Comparison of ENCODE assay signal across 8 cellular contexts in genomic region chr7:44307301-44307900, GRCh38. TPM values are rescaled to one million over a fixed set of nuclear protein-coding genes. Genes with fewer than 3 reads are reported as not detected.
DNase-seq lines count a peak whose midpoint lies in the region; ATAC-seq and TF ChIP-seq lines count a peak whose summit lies in the region.

No MANE protein-coding gene starts in this region.

- intact Hi-C loops in posterior vena cava (cut with DNase I) = loop anchor here in 1 of 2 donors (5.0 kb wide), 1 partner anchor 60 kb away; no protein-coding TSS in a partner anchor

- no peak for TF ChIP-seq EP300 in gastroesophageal sphincter (IDR thresholded peaks at IDR 0.05)

- no peaks in the 10 kb centered on the region for H3K36me3 ChIP-seq in gastroesophageal sphincter

- TF ChIP-seq CTCF in HL-60 (IDR thresholded peaks at IDR 0.05; ENCODE audit: insufficient read depth, low read length) (no peak), epithelial cell of esophagus (IDR thresholded peaks at IDR 0.05; ENCODE audit: insufficient read depth, low read depth, low read length, missing control alignments) (peak; percentile 23), gastroesophageal sphincter (IDR thresholded peaks at IDR 0.05) (no peak)

- peaks cover 0 to 7% (median 0%) of the 10 kb centered on the region in 3 donors for H3K9me3 ChIP-seq in gastroesophageal sphincter

- H3K4me3 ChIP-seq in HL-60 (replicated peaks; ENCODE audit: insufficient read depth, low read length) = no peak overlapping the region
- H3K4me3 ChIP-seq in epithelial cell of esophagus (ENCODE audit: low read length) = no peak overlapping the region
- no peak overlapping the region for H3K4me3 ChIP-seq in gastroesophageal sphincter

- H3K27me3 ChIP-seq in HL-60 (ENCODE audit: insufficient read depth, poor library complexity, severe bottlenecking) (peaks cover 30% of the 10 kb centered on the region), gastroesophageal sphincter (peaks cover 10% of the 10 kb centered on the region)

- DNase-seq in DMS53 treated with DMSO at 0.1 percent for 48 hours (lab: John Stamatoyannopoulos, UW; ENCODE audit: unreplicated experiment) = peak; percentile 50
- DNase-seq in HL-60 (ENCODE audit: low read depth in 1 of 2, low spot score in 1 of 2) = peak; percentile 17 to 41
- peak; percentile 53 for DNase-seq in RPMI8226
- peak; percentile 51 for DNase-seq in epithelial cell of esophagus (ENCODE audit: low read depth)
- peak; percentile 42 for DNase-seq in posterior vena cava (ENCODE audit: low spot score)
- DNase-seq in Ammon's horn (ENCODE audit: low spot score) = no peak

- 90 to 100% methylated on average over 2 to 3 of the region's 7 CpGs for WGBS in gastroesophageal sphincter (ENCODE audit: low coverage in 1 of 2), 2 donors

- no peak for TF ChIP-seq POLR2A in gastroesophageal sphincter (IDR thresholded peaks at IDR 0.05)

- no peak for ATAC-seq in HG02840 (IDR thresholded peaks at IDR 0.05; ENCODE audit: low FRiP score, unreplicated experiment)
- ATAC-seq in gastroesophageal sphincter = no peak

- peaks cover 0 to 11% (median 0%) of the 10 kb centered on the region in 3 donors for H3K4me1 ChIP-seq in gastroesophageal sphincter

- H3K27ac ChIP-seq in HL-60 (replicated peaks) (no peak overlapping the region), gastroesophageal sphincter (no peak overlapping the region)

RNA-seq across cellular contexts. Expression of gene CAMK2B, which starts 18.0 kb away (rescaled TPM):
- total RNA-seq in posterior vena cava (1 to 10 TPM; 1.2 to 3.5 TPM), gastroesophageal sphincter (1 to 10 TPM in 2 of 4 donors, under 1 TPM in 2; 0.27 to 1.5 (median 0.81) TPM)
